7 cellular contexts compared by ENCODE assay signal in the genomic region with DNA sequence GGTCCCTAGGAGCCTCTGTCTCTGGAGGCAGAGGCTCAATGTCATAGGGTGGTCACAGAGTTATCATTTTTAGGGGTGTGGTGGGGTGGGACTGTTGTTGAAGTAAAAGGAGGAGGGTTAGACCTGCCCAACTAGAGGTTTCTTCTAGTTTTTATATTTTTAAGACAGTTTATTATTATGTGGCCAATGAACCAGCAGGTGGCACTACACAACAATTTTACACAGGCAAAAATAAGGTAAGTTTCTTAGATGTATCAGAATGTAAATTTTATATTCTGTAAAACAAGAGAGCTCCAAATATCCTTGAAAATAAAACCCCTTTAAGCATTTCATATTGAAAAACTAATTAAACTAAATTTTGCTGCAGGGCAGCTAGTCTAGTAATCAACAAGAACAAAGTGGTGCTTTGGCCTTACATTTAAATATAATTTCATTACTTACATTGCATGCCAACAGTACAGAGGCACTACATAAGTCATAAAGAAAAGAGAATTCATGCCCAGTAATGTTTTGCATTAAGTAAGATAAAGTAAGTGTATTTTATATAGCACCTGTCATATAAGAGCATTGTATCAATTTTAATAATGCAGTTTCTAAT. TPM values are rescaled to one million over a fixed set of nuclear protein-coding genes. Genes with fewer than 3 reads are reported as not detected.
DNase-seq lines count a peak whose midpoint lies in the region; ATAC-seq, FAIRE-seq and TF ChIP-seq lines count a peak whose summit lies in the region.

No MANE protein-coding gene starts in this region.

- no peak overlapping the region for H3K4me3 Mint-ChIP-seq in brain

- no peaks in the 10 kb centered on the region for H3K9me3 ChIP-seq in left lung
- no peaks in the 10 kb centered on the region for H3K9me3 ChIP-seq in upper lobe of left lung

- intact Hi-C loops in left lung (cut with DNase I): no loop called here

- no peak for FAIRE-seq in GM19239 (lab: Jason Lieb, UNC)

- H3K4me1 ChIP-seq in left lung (no peaks in the 10 kb centered on the region), upper lobe of left lung (no peaks in the 10 kb centered on the region)

- H3K27ac Mint-ChIP-seq in brain: peak overlapping the region in 1 of 5 experiments; percentile 57

- H3K4me3 ChIP-seq in left lung (no peak overlapping the region), upper lobe of left lung (no peak overlapping the region)

- ATAC-seq in left lung: peak; percentile 41
- no peak for ATAC-seq in upper lobe of left lung (ENCODE audit: low FRiP score in 2 of 2)

- peaks cover 21% of the 10 kb centered on the region for H3K4me1 Mint-ChIP-seq in brain

- H3K36me3 ChIP-seq in left lung (no peaks in the 10 kb centered on the region), upper lobe of left lung (peaks cover 0 to 12% (median 0%) of the 10 kb centered on the region in 4 donors)

- TF ChIP-seq POLR2A in upper lobe of left lung (IDR thresholded peaks at IDR 0.05): no peak

- DNase-seq in Caki2 (ENCODE audit: low read depth) (peak; percentile 38), GM19239 (ENCODE audit: insufficient read length, low spot score) (peak; percentile 8), NCI-H345 (lab: John Stamatoyannopoulos, UW) (peak; percentile 3), left lung (no peak), upper lobe of left lung (no peak), cortex of kidney (lab: John Stamatoyannopoulos, UW) (no peak)

- TF ChIP-seq EP300 in upper lobe of left lung (IDR thresholded peaks at IDR 0.05): no peak

- peaks cover 16% of the 10 kb centered on the region for H3K36me3 Mint-ChIP-seq in brain

- peaks cover 0 to 3% (median 0%) of the 10 kb centered on the region in 5 experiments for H3K9me3 Mint-ChIP-seq in brain

- in situ Hi-C loops in Caki2 (cut with HindIII; ENCODE audit: low pct_unique_long_range_greater_than_20kb, low sequenced_read_pairs): no loop called here

- H3K27ac ChIP-seq in left lung: no peak overlapping the region
- H3K27ac ChIP-seq in upper lobe of left lung: no peak overlapping the region

- H3K27me3 ChIP-seq in left lung (no peaks in the 10 kb centered on the region), upper lobe of left lung (no peaks in the 10 kb centered on the region)

- H3K27me3 Mint-ChIP-seq in brain: no peaks in the 10 kb centered on the region

- TF ChIP-seq CTCF in brain (conservative IDR thresholded peaks at IDR 0.05): peak; percentile 86 to 88
- TF ChIP-seq CTCF in left lung (IDR thresholded peaks at IDR 0.05): peak; percentile 29 to 46
- peak; percentile 34 to 64 (median 42) for TF ChIP-seq CTCF in upper lobe of left lung (IDR thresholded peaks at IDR 0.05)

RNA-seq across cellular contexts. Expression of a gene that starts 22.2 kb away (rescaled TPM):
- not detected in 2 replicates for total RNA-seq in Caki2 (2014; rRNA removed; shearing (Covaris generic); ENCODE audit: low replicate concordance)
- polyA plus RNA-seq in brain (ENCODE audit: insufficient read depth, low read depth, low replicate concordance): not detected
- total RNA-seq in left lung (under 1 TPM; 0.20 to 0.89 TPM), upper lobe of left lung (1 to 10 TPM; 1.2 to 4.0 (median 2.3) TPM)

Comparison
In these comparisons a context has a peak if more than half of its experiments do, and no peak if none do; other contexts are left out.
1. DNase-seq: peak in Caki2 (single experiment), GM19239 (single experiment) and NCI-H345 (single experiment); none in left lung (0 of 2), upper lobe of left lung (0 of 2) and cortex of kidney (single experiment).
2. Peak in every context shown above with its lines, with median percentiles within 50 percentile points of each other: CTCF ChIP-seq.